Comparison of ENCODE assay signal across 8 cellular contexts in the genomic region with DNA sequence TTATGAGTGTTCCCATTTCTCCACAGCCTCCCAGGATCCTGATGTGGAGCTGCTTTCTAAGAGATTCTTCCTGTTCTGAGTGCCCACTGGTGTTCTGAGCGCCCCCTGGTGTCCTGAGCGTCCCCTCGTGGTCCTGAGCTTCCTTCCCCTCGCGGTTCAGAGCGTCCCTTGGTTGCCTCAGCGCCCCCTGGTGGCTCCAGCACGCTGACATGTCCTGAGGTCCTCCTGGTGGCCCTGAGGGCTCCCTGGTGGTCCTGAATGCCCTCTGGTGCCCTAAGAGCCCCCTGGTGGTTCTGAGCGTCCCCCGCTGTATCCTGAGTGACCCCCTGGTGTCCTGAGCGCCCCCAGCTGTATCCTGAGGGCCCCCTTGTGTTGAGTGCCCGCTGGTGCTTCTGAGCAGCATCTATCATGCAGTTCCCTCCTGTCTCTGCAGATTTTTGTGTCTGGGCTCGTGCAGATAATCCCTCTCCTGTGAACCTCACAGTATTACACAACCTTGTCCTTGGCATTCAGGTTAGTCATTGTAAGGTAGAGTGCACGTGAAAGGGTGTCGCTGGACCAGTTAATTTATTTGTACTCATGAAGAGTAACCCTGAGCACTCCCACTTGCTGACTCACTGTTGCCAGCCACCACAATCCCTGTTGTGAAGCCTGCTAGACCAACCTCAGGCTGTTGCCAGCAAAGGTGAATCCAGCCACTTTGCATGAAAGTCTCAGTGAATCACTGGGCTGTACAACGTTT.
A peak's percentile ranks its signal among the peaks of the same experiment; 100 is the strongest.
DNase-seq lines count a peak whose midpoint lies in the region; ATAC-seq and TF ChIP-seq lines count a peak whose summit lies in the region.
"Not testable (repeated sequence)": the region's sequence is repeated elsewhere in the genome, so short reads cannot be mapped to it uniquely, and the experiment has no call there.

No MANE protein-coding gene starts in this region.

- not testable (repeated sequence) for H3K9me3 ChIP-seq in BE2C; Loucy (ENCODE audit: insufficient read depth, low read depth, low read length)

- not testable (repeated sequence) for H3K27me3 ChIP-seq in BE2C; Loucy (ENCODE audit: insufficient read depth, low read length, poor library complexity, severe bottlenecking)

- not testable (repeated sequence) for H3K79me2 ChIP-seq in Loucy (ENCODE audit: insufficient read depth, low read length)

- H3K36me3 ChIP-seq in BE2C; Loucy (ENCODE audit: insufficient read depth, low read length): not testable (repeated sequence)

- not testable (repeated sequence) for H4K20me1 ChIP-seq in Loucy (ENCODE audit: insufficient read depth, low read length, poor library complexity, severe bottlenecking)

- not testable (repeated sequence) for H3K4me3 ChIP-seq in BE2C (ENCODE audit: low read depth, low read length); Loucy (ENCODE audit: low read length, poor library complexity, severe bottlenecking)

- not testable (repeated sequence) for H3K9ac ChIP-seq in Loucy (ENCODE audit: low read depth, low read length, poor library complexity, severe bottlenecking)

- H3K4me1 ChIP-seq in BE2C = not testable (repeated sequence)
- peaks cover 53% of the 10 kb centered on the region for H3K4me1 ChIP-seq in Loucy (ENCODE audit: insufficient read depth, low read length, poor library complexity, severe bottlenecking)

- peak; percentile 37 for ATAC-seq in GM18520 (IDR thresholded peaks at IDR 0.05; ENCODE audit: unreplicated experiment)
- ATAC-seq in GM21390 (IDR thresholded peaks at IDR 0.05; ENCODE audit: unreplicated experiment) = peak; percentile 59
- ATAC-seq in HG02981 (IDR thresholded peaks at IDR 0.05; ENCODE audit: unreplicated experiment) = peak; percentile 68

- H3K9me2 ChIP-seq in Loucy (replicated peaks; ENCODE audit: low read depth, low read length) = not testable (repeated sequence)

- TF ChIP-seq CTCF in BE2C (IDR thresholded peaks at IDR 0.05; ENCODE audit: low read depth, low read length) = peak; percentile 43; the same call in 1 of the 2 replicates
- peak; percentile 71 for TF ChIP-seq CTCF in Loucy (conservative IDR thresholded peaks at IDR 0.05; ENCODE audit: low read length)

- peak overlapping the region; percentile 20 for H3K4me2 ChIP-seq in Loucy (ENCODE audit: low read depth, low read length, poor library complexity, severe bottlenecking)

- peak; percentile 55 for DNase-seq in BE2C
- DNase-seq in SW480 (ENCODE audit: low spot score) = peak; percentile 85
- peak; percentile 86 for DNase-seq in activated gamma-delta T cell treated with Interleukin-2 at 50 U/mL for 16 hours
- peak; percentile 6 for DNase-seq in medulla oblongata (ENCODE audit: extremely low spot score)

- not testable (repeated sequence) for H3F3A ChIP-seq in Loucy (ENCODE audit: low read depth)

- H2AFZ ChIP-seq in Loucy (ENCODE audit: low read length) = not testable (repeated sequence)

Comparison
In these comparisons a context has a peak if more than half of its experiments do, and no peak if none do; other contexts are left out.
1. DNase-seq: peak in every context shown above with its lines; median percentile 86 in activated gamma-delta T cell treated with Interleukin-2 at 50 U/mL for 16 hours; 85 in SW480; 55 in BE2C; 6 in medulla oblongata.